1 cellular context compared by ENCODE assay signal in the genomic region with DNA sequence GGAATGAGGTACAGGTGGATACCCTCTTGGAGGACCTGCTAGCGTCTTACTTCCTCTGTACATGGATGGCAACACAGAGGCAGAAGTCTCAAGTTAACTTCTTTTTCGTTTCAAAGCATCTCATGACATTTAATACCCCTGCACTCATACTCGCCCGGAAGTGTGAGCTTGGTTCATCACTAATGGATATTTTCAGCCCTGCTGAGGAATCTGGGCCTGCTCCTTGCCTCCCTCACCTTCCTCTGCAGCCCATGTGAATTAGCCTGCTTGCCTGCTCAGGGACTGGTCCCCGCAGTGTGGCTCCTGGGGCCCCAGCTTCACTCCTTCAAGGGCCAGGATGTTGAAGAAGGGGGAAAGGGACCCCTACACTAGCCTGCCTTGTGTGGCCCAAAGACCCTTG.
TF ChIP-seq lines count a peak whose summit lies in the region.

No MANE protein-coding gene starts in this region.

TF ChIP-seq in GM23338, 12 proteins besides CTCF, POLR2A, EP300 and RAD21 (continued from another document):
- TF ChIP-seq, protein P1, sequence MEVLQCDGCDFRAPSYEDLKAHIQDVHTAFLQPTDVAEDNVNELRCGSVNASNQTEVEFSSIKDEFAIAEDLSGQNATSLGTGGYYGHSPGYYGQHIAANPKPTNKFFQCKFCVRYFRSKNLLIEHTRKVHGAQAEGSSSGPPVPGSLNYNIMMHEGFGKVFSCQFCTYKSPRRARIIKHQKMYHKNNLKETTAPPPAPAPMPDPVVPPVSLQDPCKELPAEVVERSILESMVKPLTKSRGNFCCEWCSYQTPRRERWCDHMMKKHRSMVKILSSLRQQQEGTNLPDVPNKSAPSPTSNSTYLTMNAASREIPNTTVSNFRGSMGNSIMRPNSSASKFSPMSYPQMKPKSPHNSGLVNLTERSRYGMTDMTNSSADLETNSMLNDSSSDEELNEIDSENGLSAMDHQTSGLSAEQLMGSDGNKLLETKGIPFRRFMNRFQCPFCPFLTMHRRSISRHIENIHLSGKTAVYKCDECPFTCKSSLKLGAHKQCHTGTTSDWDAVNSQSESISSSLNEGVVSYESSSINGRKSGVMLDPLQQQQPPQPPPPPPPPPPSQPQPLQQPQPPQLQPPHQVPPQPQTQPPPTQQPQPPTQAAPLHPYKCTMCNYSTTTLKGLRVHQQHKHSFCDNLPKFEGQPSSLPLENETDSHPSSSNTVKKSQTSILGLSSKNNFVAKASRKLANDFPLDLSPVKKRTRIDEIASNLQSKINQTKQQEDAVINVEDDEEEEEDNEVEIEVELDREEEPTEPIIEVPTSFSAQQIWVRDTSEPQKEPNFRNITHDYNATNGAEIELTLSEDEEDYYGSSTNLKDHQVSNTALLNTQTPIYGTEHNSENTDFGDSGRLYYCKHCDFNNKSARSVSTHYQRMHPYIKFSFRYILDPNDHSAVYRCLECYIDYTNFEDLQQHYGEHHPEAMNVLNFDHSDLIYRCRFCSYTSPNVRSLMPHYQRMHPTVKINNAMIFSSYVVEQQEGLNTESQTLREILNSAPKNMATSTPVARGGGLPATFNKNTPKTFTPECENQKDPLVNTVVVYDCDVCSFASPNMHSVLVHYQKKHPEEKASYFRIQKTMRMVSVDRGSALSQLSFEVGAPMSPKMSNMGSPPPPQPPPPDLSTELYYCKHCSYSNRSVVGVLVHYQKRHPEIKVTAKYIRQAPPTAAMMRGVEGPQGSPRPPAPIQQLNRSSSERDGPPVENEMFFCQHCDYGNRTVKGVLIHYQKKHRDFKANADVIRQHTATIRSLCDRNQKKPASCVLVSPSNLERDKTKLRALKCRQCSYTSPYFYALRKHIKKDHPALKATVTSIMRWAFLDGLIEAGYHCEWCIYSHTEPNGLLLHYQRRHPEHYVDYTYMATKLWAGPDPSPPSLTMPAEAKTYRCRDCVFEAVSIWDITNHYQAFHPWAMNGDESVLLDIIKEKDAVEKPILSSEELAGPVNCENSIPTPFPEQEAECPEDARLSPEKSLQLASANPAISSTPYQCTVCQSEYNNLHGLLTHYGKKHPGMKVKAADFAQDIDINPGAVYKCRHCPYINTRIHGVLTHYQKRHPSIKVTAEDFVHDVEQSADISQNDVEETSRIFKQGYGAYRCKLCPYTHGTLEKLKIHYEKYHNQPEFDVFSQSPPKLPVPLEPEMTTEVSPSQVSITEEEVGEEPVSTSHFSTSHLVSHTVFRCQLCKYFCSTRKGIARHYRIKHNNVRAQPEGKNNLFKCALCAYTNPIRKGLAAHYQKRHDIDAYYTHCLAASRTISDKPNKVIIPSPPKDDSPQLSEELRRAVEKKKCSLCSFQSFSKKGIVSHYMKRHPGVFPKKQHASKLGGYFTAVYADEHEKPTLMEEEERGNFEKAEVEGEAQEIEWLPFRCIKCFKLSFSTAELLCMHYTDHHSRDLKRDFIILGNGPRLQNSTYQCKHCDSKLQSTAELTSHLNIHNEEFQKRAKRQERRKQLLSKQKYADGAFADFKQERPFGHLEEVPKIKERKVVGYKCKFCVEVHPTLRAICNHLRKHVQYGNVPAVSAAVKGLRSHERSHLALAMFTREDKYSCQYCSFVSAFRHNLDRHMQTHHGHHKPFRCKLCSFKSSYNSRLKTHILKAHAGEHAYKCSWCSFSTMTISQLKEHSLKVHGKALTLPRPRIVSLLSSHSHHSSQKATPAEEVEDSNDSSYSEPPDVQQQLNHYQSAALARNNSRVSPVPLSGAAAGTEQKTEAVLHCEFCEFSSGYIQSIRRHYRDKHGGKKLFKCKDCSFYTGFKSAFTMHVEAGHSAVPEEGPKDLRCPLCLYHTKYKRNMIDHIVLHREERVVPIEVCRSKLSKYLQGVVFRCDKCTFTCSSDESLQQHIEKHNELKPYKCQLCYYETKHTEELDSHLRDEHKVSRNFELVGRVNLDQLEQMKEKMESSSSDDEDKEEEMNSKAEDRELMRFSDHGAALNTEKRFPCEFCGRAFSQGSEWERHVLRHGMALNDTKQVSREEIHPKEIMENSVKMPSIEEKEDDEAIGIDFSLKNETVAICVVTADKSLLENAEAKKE (CRISPR knock-in tag; IDR thresholded peaks at IDR 0.05) = no peak
- no peak for TF ChIP-seq ZNF331 (CRISPR knock-in tag; IDR thresholded peaks at IDR 0.05; ENCODE audit: low read depth)
- TF ChIP-seq EZH2 (IDR thresholded peaks at IDR 0.05; ENCODE audit: low read depth, unreplicated experiment) = no peak
- TF ChIP-seq JUNB (IDR thresholded peaks at IDR 0.05; ENCODE audit: unreplicated experiment) = no peak
- TF ChIP-seq REST (IDR thresholded peaks at IDR 0.05; ENCODE audit: unreplicated experiment) = no peak
- no peak for TF ChIP-seq NANOG (IDR thresholded peaks at IDR 0.05; ENCODE audit: borderline replicate concordance)
- TF ChIP-seq POLR2AphosphoS5 (IDR thresholded peaks at IDR 0.05; ENCODE audit: low read depth) = no peak
- TF ChIP-seq ZNF114 (CRISPR knock-in tag; IDR thresholded peaks at IDR 0.05) = no peak
TF ChIP-seq in GM23338: peak in this region for 0.
